In the genomic region with DNA sequence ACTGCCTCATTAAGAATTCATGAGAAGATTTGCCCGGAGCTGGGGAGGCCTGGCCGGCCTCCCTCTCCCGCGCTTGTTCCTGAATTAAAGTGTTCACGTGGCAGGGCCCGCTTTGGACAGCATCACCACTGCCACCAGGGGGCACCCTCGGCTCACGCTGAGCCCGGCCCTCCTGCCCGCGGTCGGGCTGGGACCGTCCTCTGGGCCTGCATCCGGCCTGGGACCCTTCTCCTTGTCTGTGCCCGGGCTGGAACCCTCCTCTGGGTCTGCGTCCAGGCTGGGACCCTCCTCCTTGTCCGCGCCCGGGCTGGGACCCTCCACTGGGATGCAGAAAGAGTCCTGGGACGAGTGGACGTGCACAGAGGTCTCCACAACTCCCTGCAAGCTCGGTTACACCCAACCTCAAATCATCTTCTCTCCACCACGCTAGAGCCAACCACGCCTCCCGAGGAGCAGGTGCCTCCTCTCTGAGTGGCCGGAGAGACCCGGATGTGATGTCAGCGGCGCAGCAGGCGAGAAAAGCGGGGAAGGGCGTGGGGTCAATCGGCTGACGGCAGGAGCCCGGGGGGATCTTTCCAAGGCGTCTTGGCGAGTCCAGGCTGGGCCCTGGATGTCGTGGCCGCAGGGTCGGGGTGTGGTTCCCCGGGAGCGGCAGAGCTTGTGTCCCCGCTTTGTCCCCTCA, we compare ENCODE assay signal across 1 cellular context.
TF ChIP-seq lines count a peak whose summit lies in the region.

No MANE protein-coding gene starts in this region.

TF ChIP-seq in H1, 55 proteins besides CTCF, POLR2A, EP300 and RAD21 (continued from another document):
- TF ChIP-seq EZH2 (IDR thresholded peaks at IDR 0.05; ENCODE audit: low read depth, low read length, severe bottlenecking) (no peak), SUZ12 (IDR thresholded peaks at IDR 0.05; ENCODE audit: low read length) (no peak), SIN3A (conservative IDR thresholded peaks at IDR 0.05 in 1 of 2, IDR thresholded peaks at IDR 0.05 in 1 of 2; ENCODE audit: low read depth in 1 of 2, low read length in 2 of 2) (no peak), MAFK (IDR thresholded peaks at IDR 0.05; ENCODE audit: low read depth, low read length) (no peak), ZNF274 (IDR thresholded peaks at IDR 0.05; ENCODE audit: borderline replicate concordance, extremely low read depth, low read length) (no peak), CBX5 (IDR thresholded peaks at IDR 0.05; ENCODE audit: low read depth, low read length) (no peak), SP2 (IDR thresholded peaks at IDR 0.05; ENCODE audit: low read length) (no peak), BACH1 (IDR thresholded peaks at IDR 0.05; ENCODE audit: low read length) (no peak), POU5F1 (IDR thresholded peaks at IDR 0.05; ENCODE audit: low read depth, low read length) (no peak), JUN (IDR thresholded peaks at IDR 0.05; ENCODE audit: low read depth, low read length) (no peak), TCF12 (IDR thresholded peaks at IDR 0.05; ENCODE audit: low read depth, low read length) (no peak), RBBP5 (IDR thresholded peaks at IDR 0.05; ENCODE audit: borderline replicate concordance, low read depth, low read length) (no peak), KDM4A (IDR thresholded peaks at IDR 0.05; ENCODE audit: low read depth, low read length, severe bottlenecking) (no peak), NRF1 (IDR thresholded peaks at IDR 0.05; ENCODE audit: low read depth, low read length) (no peak), CBX8 (IDR thresholded peaks at IDR 0.05; ENCODE audit: borderline replicate concordance, low read depth, low read length) (no peak), NANOG (IDR thresholded peaks at IDR 0.05; ENCODE audit: insufficient read depth, low read depth, low read length, poor library complexity, severe bottlenecking) (no peak), CEBPB (IDR thresholded peaks at IDR 0.05; ENCODE audit: low read depth, low read length) (no peak), HDAC6 (IDR thresholded peaks at IDR 0.05; ENCODE audit: low read depth, low read length) (no peak), GTF2F1 (IDR thresholded peaks at IDR 0.05; ENCODE audit: borderline replicate concordance, low read depth, low read length) (no peak), GABPA (IDR thresholded peaks at IDR 0.05; ENCODE audit: borderline replicate concordance, insufficient read depth, low read length) (peak; percentile 70; the same call in 1 of the 2 replicates), SP4 (IDR thresholded peaks at IDR 0.05; ENCODE audit: low read length) (no peak), YY1 (IDR thresholded peaks at IDR 0.05; ENCODE audit: low read depth, low read length) (peak; percentile 70; the same call in 1 of the 2 replicates), CHD1 (IDR thresholded peaks at IDR 0.05; ENCODE audit: low read depth, low read length) (no peak), SAP30 (IDR thresholded peaks at IDR 0.05; ENCODE audit: insufficient read depth, insufficient replicate concordance, low read length) (no peak), POLR2AphosphoS5 (IDR thresholded peaks at IDR 0.05; ENCODE audit: low read depth, low read length) (no peak)
- TF ChIP-seq, protein P1, sequence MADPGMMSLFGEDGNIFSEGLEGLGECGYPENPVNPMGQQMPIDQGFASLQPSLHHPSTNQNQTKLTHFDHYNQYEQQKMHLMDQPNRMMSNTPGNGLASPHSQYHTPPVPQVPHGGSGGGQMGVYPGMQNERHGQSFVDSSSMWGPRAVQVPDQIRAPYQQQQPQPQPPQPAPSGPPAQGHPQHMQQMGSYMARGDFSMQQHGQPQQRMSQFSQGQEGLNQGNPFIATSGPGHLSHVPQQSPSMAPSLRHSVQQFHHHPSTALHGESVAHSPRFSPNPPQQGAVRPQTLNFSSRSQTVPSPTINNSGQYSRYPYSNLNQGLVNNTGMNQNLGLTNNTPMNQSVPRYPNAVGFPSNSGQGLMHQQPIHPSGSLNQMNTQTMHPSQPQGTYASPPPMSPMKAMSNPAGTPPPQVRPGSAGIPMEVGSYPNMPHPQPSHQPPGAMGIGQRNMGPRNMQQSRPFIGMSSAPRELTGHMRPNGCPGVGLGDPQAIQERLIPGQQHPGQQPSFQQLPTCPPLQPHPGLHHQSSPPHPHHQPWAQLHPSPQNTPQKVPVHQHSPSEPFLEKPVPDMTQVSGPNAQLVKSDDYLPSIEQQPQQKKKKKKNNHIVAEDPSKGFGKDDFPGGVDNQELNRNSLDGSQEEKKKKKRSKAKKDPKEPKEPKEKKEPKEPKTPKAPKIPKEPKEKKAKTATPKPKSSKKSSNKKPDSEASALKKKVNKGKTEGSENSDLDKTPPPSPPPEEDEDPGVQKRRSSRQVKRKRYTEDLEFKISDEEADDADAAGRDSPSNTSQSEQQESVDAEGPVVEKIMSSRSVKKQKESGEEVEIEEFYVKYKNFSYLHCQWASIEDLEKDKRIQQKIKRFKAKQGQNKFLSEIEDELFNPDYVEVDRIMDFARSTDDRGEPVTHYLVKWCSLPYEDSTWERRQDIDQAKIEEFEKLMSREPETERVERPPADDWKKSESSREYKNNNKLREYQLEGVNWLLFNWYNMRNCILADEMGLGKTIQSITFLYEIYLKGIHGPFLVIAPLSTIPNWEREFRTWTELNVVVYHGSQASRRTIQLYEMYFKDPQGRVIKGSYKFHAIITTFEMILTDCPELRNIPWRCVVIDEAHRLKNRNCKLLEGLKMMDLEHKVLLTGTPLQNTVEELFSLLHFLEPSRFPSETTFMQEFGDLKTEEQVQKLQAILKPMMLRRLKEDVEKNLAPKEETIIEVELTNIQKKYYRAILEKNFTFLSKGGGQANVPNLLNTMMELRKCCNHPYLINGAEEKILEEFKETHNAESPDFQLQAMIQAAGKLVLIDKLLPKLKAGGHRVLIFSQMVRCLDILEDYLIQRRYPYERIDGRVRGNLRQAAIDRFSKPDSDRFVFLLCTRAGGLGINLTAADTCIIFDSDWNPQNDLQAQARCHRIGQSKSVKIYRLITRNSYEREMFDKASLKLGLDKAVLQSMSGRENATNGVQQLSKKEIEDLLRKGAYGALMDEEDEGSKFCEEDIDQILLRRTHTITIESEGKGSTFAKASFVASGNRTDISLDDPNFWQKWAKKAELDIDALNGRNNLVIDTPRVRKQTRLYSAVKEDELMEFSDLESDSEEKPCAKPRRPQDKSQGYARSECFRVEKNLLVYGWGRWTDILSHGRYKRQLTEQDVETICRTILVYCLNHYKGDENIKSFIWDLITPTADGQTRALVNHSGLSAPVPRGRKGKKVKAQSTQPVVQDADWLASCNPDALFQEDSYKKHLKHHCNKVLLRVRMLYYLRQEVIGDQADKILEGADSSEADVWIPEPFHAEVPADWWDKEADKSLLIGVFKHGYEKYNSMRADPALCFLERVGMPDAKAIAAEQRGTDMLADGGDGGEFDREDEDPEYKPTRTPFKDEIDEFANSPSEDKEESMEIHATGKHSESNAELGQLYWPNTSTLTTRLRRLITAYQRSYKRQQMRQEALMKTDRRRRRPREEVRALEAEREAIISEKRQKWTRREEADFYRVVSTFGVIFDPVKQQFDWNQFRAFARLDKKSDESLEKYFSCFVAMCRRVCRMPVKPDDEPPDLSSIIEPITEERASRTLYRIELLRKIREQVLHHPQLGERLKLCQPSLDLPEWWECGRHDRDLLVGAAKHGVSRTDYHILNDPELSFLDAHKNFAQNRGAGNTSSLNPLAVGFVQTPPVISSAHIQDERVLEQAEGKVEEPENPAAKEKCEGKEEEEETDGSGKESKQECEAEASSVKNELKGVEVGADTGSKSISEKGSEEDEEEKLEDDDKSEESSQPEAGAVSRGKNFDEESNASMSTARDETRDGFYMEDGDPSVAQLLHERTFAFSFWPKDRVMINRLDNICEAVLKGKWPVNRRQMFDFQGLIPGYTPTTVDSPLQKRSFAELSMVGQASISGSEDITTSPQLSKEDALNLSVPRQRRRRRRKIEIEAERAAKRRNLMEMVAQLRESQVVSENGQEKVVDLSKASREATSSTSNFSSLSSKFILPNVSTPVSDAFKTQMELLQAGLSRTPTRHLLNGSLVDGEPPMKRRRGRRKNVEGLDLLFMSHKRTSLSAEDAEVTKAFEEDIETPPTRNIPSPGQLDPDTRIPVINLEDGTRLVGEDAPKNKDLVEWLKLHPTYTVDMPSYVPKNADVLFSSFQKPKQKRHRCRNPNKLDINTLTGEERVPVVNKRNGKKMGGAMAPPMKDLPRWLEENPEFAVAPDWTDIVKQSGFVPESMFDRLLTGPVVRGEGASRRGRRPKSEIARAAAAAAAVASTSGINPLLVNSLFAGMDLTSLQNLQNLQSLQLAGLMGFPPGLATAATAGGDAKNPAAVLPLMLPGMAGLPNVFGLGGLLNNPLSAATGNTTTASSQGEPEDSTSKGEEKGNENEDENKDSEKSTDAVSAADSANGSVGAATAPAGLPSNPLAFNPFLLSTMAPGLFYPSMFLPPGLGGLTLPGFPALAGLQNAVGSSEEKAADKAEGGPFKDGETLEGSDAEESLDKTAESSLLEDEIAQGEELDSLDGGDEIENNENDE (IDR thresholded peaks at IDR 0.05; ENCODE audit: insufficient replicate concordance, low read length), result no peak
- TF ChIP-seq, protein P2, sequence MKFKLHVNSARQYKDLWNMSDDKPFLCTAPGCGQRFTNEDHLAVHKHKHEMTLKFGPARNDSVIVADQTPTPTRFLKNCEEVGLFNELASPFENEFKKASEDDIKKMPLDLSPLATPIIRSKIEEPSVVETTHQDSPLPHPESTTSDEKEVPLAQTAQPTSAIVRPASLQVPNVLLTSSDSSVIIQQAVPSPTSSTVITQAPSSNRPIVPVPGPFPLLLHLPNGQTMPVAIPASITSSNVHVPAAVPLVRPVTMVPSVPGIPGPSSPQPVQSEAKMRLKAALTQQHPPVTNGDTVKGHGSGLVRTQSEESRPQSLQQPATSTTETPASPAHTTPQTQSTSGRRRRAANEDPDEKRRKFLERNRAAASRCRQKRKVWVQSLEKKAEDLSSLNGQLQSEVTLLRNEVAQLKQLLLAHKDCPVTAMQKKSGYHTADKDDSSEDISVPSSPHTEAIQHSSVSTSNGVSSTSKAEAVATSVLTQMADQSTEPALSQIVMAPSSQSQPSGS (IDR thresholded peaks at IDR 0.05; ENCODE audit: low read length), result no peak
- TF ChIP-seq, protein P3, sequence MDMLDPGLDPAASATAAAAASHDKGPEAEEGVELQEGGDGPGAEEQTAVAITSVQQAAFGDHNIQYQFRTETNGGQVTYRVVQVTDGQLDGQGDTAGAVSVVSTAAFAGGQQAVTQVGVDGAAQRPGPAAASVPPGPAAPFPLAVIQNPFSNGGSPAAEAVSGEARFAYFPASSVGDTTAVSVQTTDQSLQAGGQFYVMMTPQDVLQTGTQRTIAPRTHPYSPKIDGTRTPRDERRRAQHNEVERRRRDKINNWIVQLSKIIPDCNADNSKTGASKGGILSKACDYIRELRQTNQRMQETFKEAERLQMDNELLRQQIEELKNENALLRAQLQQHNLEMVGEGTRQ (IDR thresholded peaks at IDR 0.05; ENCODE audit: low read length), result peak; percentile 61
- TF ChIP-seq, protein P4, sequence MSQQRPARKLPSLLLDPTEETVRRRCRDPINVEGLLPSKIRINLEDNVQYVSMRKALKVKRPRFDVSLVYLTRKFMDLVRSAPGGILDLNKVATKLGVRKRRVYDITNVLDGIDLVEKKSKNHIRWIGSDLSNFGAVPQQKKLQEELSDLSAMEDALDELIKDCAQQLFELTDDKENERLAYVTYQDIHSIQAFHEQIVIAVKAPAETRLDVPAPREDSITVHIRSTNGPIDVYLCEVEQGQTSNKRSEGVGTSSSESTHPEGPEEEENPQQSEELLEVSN (IDR thresholded peaks at IDR 0.05), result peak; percentile 87
- TF ChIP-seq, protein P5, sequence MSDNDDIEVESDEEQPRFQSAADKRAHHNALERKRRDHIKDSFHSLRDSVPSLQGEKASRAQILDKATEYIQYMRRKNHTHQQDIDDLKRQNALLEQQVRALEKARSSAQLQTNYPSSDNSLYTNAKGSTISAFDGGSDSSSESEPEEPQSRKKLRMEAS (IDR thresholded peaks at IDR 0.05), result peak; percentile 82
